In genomic region chr6:46925563-46926253, GRCh38 we compare ENCODE assay signal across 12 cellular contexts. TPM values are rescaled to one million over a fixed set of nuclear protein-coding genes. Genes with fewer than 3 reads are reported as not detected.
DNase-seq lines count a peak whose midpoint lies in the region; ATAC-seq, FAIRE-seq and TF ChIP-seq lines count a peak whose summit lies in the region.
"Had no signal": no experiment of that assay in that cellular context is flagged by ENCODE, and none has a peak within 500 bp of the region (broad histone marks: within the 10 kb centered on the region; RNA-seq: fewer than 3 reads in every experiment).

No MANE protein-coding gene starts in this region.

- no peak for TF ChIP-seq POLR2A in A549 (IDR thresholded peaks at IDR 0.05; ENCODE audit: low read length)

- WGBS in A549 (ENCODE audit: missing lambda C conversion rate), result 18% methylated on average over 6 of the region's 6 CpGs

- no peaks in the 10 kb centered on the region for H3K27me3 ChIP-seq in lower lobe of right lung (ENCODE audit: low read depth)
- no peaks in the 10 kb centered on the region for H3K27me3 ChIP-seq in effector memory CD4-positive, alpha-beta T cell (replicated peaks; ENCODE audit: control insufficient read depth, insufficient read depth, low read length, poor library complexity, severe bottlenecking)

- peak overlapping the region; percentile 71 for H3K4me2 ChIP-seq in A549

- ATAC-seq in A549 (peak; percentile 91), lower lobe of right lung (peak; percentile 78 to 80), HG02885 (IDR thresholded peaks at IDR 0.05; ENCODE audit: poor library complexity, unreplicated experiment) (no peak), HG02973 (IDR thresholded peaks at IDR 0.05; ENCODE audit: unreplicated experiment) (no peak)

- peak; percentile 32 to 50; a peak in 2 of 5 replicates for TF ChIP-seq EP300 in A549 (IDR thresholded peaks at IDR 0.05)

- no peak for TF ChIP-seq RAD21 in A549 (conservative IDR thresholded peaks at IDR 0.05 in 1 of 2, IDR thresholded peaks at IDR 0.05 in 1 of 2)

- H3K36me3 ChIP-seq in lower lobe of right lung, result no peaks in the 10 kb centered on the region
- H3K36me3 ChIP-seq in effector memory CD4-positive, alpha-beta T cell (ENCODE audit: control insufficient read depth, insufficient read depth, low read length), result no peaks in the 10 kb centered on the region

- DNase-seq in A549 (ENCODE audit: low read depth in 1 of 2, low spot score in 1 of 2), result peak; percentile 13 to 79
- DNase-seq in LoVo (ENCODE audit: low spot score), result peak; percentile 25
- no peak for DNase-seq in endothelial cell (ENCODE audit: low spot score)
- peak; percentile 75 for DNase-seq in lower lobe of right lung
- DNase-seq in activated T-cell treated with anti-CD3 and anti-CD28 coated beads, Interleukin-2, amount 50 U/mL, for 24 hours, result no peak
- no peak for DNase-seq in effector memory CD4-positive, alpha-beta T cell
- DNase-seq: NK-92 treated with Interleukin-12 subunit alpha and Interleukin-12 subunit beta, amount 100 ng/mL, for 24 hours; stimulated activated CD4-positive, alpha-beta T cell treated with anti-CD3 and anti-CD28 coated beads, Interleukin-1b, Interleukin-23, amount 100 ng/mL, for 48 hours had no signal

- FAIRE-seq in A549 (lab: Jason Lieb, UNC), result no peak

- peak overlapping the region; percentile 74 to 78 for H3K27ac ChIP-seq in A549
- peak overlapping the region; percentile 91 for H3K27ac ChIP-seq in lower lobe of right lung
- H3K27ac ChIP-seq in effector memory CD4-positive, alpha-beta T cell (ENCODE audit: insufficient read depth, low read length, poor library complexity, severe bottlenecking), result no peak overlapping the region

- peaks cover 28% of the 10 kb centered on the region for H3K4me1 ChIP-seq in A549
- H3K4me1 ChIP-seq in lower lobe of right lung, result peaks cover 60% of the 10 kb centered on the region
- no peaks in the 10 kb centered on the region for H3K4me1 ChIP-seq in effector memory CD4-positive, alpha-beta T cell (ENCODE audit: control insufficient read depth, insufficient read depth, low read length, poor library complexity, severe bottlenecking)

- H3K27me3 Mint-ChIP-seq in endothelial cell (ENCODE audit: unreplicated experiment), result peaks cover 16% of the 10 kb centered on the region
- peaks cover 5% of the 10 kb centered on the region for H3K27me3 Mint-ChIP-seq in activated T-cell treated with anti-CD3 and anti-CD28 coated beads, Interleukin-2, amount 50 U/mL, for 24 hours

- H3K9me3 Mint-ChIP-seq in endothelial cell (ENCODE audit: unreplicated experiment), result no peaks in the 10 kb centered on the region
- no peaks in the 10 kb centered on the region for H3K9me3 Mint-ChIP-seq in activated T-cell treated with anti-CD3 and anti-CD28 coated beads, Interleukin-2, amount 50 U/mL, for 24 hours

- H3K9me3 ChIP-seq in A549 (no peaks in the 10 kb centered on the region), lower lobe of right lung (no peaks in the 10 kb centered on the region)
- no peaks in the 10 kb centered on the region for H3K9me3 ChIP-seq in effector memory CD4-positive, alpha-beta T cell (ENCODE audit: control insufficient read depth, low read length)

- peaks cover 52% of the 10 kb centered on the region for H3K36me3 Mint-ChIP-seq in endothelial cell (ENCODE audit: low read depth, unreplicated experiment)
- no peaks in the 10 kb centered on the region for H3K36me3 Mint-ChIP-seq in activated T-cell treated with anti-CD3 and anti-CD28 coated beads, Interleukin-2, amount 50 U/mL, for 24 hours (ENCODE audit: low read depth)
- H3K36me3 Mint-ChIP-seq: mesothelial cell of epicardium had no signal

- no peak for TF ChIP-seq CTCF in A549 (IDR thresholded peaks at IDR 0.05)
- no peak for TF ChIP-seq CTCF in endothelial cell (IDR thresholded peaks at IDR 0.05; ENCODE audit: unreplicated experiment)
- no peak for TF ChIP-seq CTCF in lower lobe of right lung (IDR thresholded peaks at IDR 0.05)

- POLR2A ChIA-PET in A549 (lab: Yijun Ruan, JAX), result no interaction called here

- peak overlapping the region; percentile 4 for H3K27ac Mint-ChIP-seq in endothelial cell (ENCODE audit: unreplicated experiment)
- H3K27ac Mint-ChIP-seq in activated T-cell treated with anti-CD3 and anti-CD28 coated beads, Interleukin-2, amount 50 U/mL, for 24 hours, result no peak overlapping the region
- H3K27ac Mint-ChIP-seq: mesothelial cell of epicardium had no signal

- intact Hi-C loops in lower lobe of right lung (cut with DNase I), result no loop called here

- CTCF ChIA-PET in A549 (lab: Yijun Ruan, JAX), result interaction anchor here (0.7 to 1.2 kb wide), 3 partner anchors 25 to 271 kb away, joined by 3 read pairs; no protein-coding TSS in a partner anchor

- no peak overlapping the region for H3K4me3 Mint-ChIP-seq in endothelial cell (ENCODE audit: unreplicated experiment)
- H3K4me3 Mint-ChIP-seq in activated T-cell treated with anti-CD3 and anti-CD28 coated beads, Interleukin-2, amount 50 U/mL, for 24 hours, result no peak overlapping the region
- H3K4me3 Mint-ChIP-seq: mesothelial cell of epicardium had no signal

- peaks cover 64% of the 10 kb centered on the region for H3K4me1 Mint-ChIP-seq in endothelial cell (ENCODE audit: unreplicated experiment)
- H3K4me1 Mint-ChIP-seq in activated T-cell treated with anti-CD3 and anti-CD28 coated beads, Interleukin-2, amount 50 U/mL, for 24 hours (ENCODE audit: low read depth), result no peaks in the 10 kb centered on the region
- H3K4me1 Mint-ChIP-seq: mesothelial cell of epicardium had no signal

- no peak overlapping the region for H3K4me3 ChIP-seq in A549
- H3K4me3 ChIP-seq in lower lobe of right lung, result no peak overlapping the region
- H3K4me3 ChIP-seq in effector memory CD4-positive, alpha-beta T cell (ENCODE audit: insufficient read depth, low read depth, low read length, poor library complexity, severe bottlenecking), result no peak overlapping the region

TF ChIP-seq in A549, 52 proteins besides CTCF, POLR2A, EP300 and RAD21:
- TF ChIP-seq JUNB (IDR thresholded peaks at IDR 0.05) (peak; percentile 66), JUN (IDR thresholded peaks at IDR 0.05) (peak; percentile 39 to 44; a peak in 2 of 5 replicates), RCOR1 (IDR thresholded peaks at IDR 0.05; ENCODE audit: low read depth, low read length) (no peak), USF2 (IDR thresholded peaks at IDR 0.05) (no peak), BCL3 (IDR thresholded peaks at IDR 0.05) (peak; percentile 67; the same call in 1 of the 3 replicates), RARB (CRISPR knock-in tag; IDR thresholded peaks at IDR 0.05) (no peak), FOSL2 (IDR thresholded peaks at IDR 0.05) (peak; percentile 67), FOSL2 (CRISPR knock-in tag; IDR thresholded peaks at IDR 0.05) (peak; percentile 79), CEBPB (IDR thresholded peaks at IDR 0.05) (peak; percentile 91 to 95), HES2 (IDR thresholded peaks at IDR 0.05) (peak; percentile 72), MYC (IDR thresholded peaks at IDR 0.05; ENCODE audit: borderline replicate concordance, low read length) (no peak), ZNF302 (CRISPR knock-in tag; IDR thresholded peaks at IDR 0.05) (no peak), GATA3 (IDR thresholded peaks at IDR 0.05; ENCODE audit: borderline replicate concordance) (peak; percentile 49; the same call in 1 of the 2 replicates), MAX (IDR thresholded peaks at IDR 0.05) (peak; percentile 20; the same call in 1 of the 2 replicates)

RNA-seq across cellular contexts. Expression of gene ADGRF5, which starts 4.0 kb away (rescaled TPM):
- polyA plus RNA-seq in A549 (2011; rRNA removed) (not detected in 2 replicates), A549 (2017; fragmentation: RNase III; extraction: RNeasy Plus Mini Kit Qiagen cat#74134 plus additional on column Dnase treatment) (not detected in 3 replicates)
- polyA plus RNA-seq in A549 (2012; cell fraction: cytosol; rRNA removed), result not detected in 2 replicates
- polyA plus RNA-seq in A549 (2012; cell fraction: nucleus; rRNA removed), result not detected in 2 replicates
- not detected in 2 replicates for polyA minus RNA-seq in A549 (2011; rRNA and poly(A)+ RNA removed)
- total RNA-seq in endothelial cell (ENCODE audit: unreplicated experiment) (250 TPM), lower lobe of right lung (238 TPM)
- polyA plus RNA-seq: AG04450 had no signal

Comparison
In these comparisons a context has a peak if more than half of its experiments do, and no peak if none do; other contexts are left out.
1. ATAC-seq: peak in A549 (2 of 2) and lower lobe of right lung (2 of 2); none in HG02885 (single experiment) and HG02973 (single experiment).
2. DNase-seq: peak in A549 (2 of 2), LoVo (single experiment) and lower lobe of right lung (single experiment); none in endothelial cell (single experiment), activated T-cell treated with anti-CD3 and anti-CD28 coated beads, Interleukin-2, amount 50 U/mL, for 24 hours (single experiment) and effector memory CD4-positive, alpha-beta T cell (0 of 3).